1 cellular context compared by ENCODE assay signal in genomic region chr5:1052641-1053390, GRCh38.
TF ChIP-seq lines count a peak whose summit lies in the region.

No MANE protein-coding gene starts in this region.

TF ChIP-seq in GM23338, 12 proteins besides CTCF, POLR2A, EP300 and RAD21:
- no peak for TF ChIP-seq POLR2AphosphoS5 (IDR thresholded peaks at IDR 0.05; ENCODE audit: low read depth)
- TF ChIP-seq ZNF462 (CRISPR knock-in tag; IDR thresholded peaks at IDR 0.05) = no peak
- no peak for TF ChIP-seq STAT1 (IDR thresholded peaks at IDR 0.05; ENCODE audit: unreplicated experiment)
